Comparison of ENCODE assay signal across 26 cellular contexts in genomic region chr20:5447188-5447587, GRCh38.
"Had no signal": no experiment of that assay in that cellular context is flagged by ENCODE, and none has a peak within 500 bp of the region (broad histone marks: within the 10 kb centered on the region; RNA-seq: fewer than 3 reads in every experiment).

No MANE protein-coding gene starts in this region.

- DNase-seq: stimulated activated CD4-positive, alpha-beta T cell treated with anti-CD3 and anti-CD28 coated beads, Interleukin-2, amount 100 ng/mL, for 48 hours; stimulated activated CD4-positive, alpha-beta T cell treated with anti-CD3 and anti-CD28 coated beads, Interleukin-4, amount 100 ng/mL, for 1 hour; stimulated activated CD4-positive, alpha-beta T cell treated with anti-CD3 and anti-CD28 coated beads, Interleukin-4, amount 100 ng/mL, for 24 hours; stimulated activated CD4-positive, alpha-beta T cell treated with anti-CD3 and anti-CD28 coated beads, Interleukin-4, amount 100 ng/mL, for 4 hours; stimulated activated CD8-positive, alpha-beta memory T cell treated with anti-CD3 and anti-CD28 coated beads, Interleukin-4, amount 100 ng/mL, for 48 hours; stimulated activated naive B cell treated with anti-CD40 and anti-IgM and Interleukin-4, amounts not matched to agents 10 μg/mL and 1 μg/mL and 100 μg/mL, for 72 hours; stimulated activated naive CD4-positive, alpha-beta T cell; stimulated activated naive CD4-positive, alpha-beta T cell treated with Interleukin-2 at 50 U/mL for 16 hours; stimulated activated naive CD8-positive, alpha-beta T cell treated with anti-CD3 and anti-CD28 coated beads, Interleukin-15, amount 100 ng/mL, for 72 hours; stimulated activated naive CD8-positive, alpha-beta T cell treated with anti-CD3 and anti-CD28 coated beads, Interleukin-15, Interleukin-2, amounts not matched to agents 100 U/mL and 50 U/mL, for 24 hours; stomach; testis; thyroid gland; tibial artery; transverse colon; trophoblast cell; upper lobe of left lung; upper lobe of right lung; uterus had no signal

- H3K4me3 ChIP-seq: stomach, suprapubic skin, testis, thoracic aorta, thyroid gland, tibial artery, tibial nerve, transverse colon, upper lobe of left lung, upper lobe of right lung, uterus, vagina had no signal

- H3K27me3 ChIP-seq: testis, thyroid gland, tibial artery, tibial nerve, upper lobe of left lung, uterus, vagina had no signal

- H3K9me3 ChIP-seq: stomach, suprapubic skin, testis, thoracic aorta, thyroid gland, tibial artery, tibial nerve, transverse colon, upper lobe of left lung, upper lobe of right lung, uterus, vagina had no signal

- H3K4me1 ChIP-seq: suprapubic skin, testis, thyroid gland, tibial artery, tibial nerve, transverse colon, upper lobe of left lung, upper lobe of right lung, uterus, vagina had no signal

- H3K27ac ChIP-seq: stomach, suprapubic skin, testis, thoracic aorta, thyroid gland, tibial artery, tibial nerve, transverse colon, upper lobe of left lung, upper lobe of right lung, uterus, vagina had no signal

- H3K36me3 ChIP-seq: stomach, suprapubic skin, thoracic aorta, thyroid gland, tibial artery, tibial nerve, transverse colon, upper lobe of left lung, upper lobe of right lung, uterus, vagina had no signal

- FAIRE-seq: urothelium cell line had no signal

- ATAC-seq: stimulated activated effector memory CD8-positive, alpha-beta T cell treated with anti-CD3 and anti-CD28 coated beads, Interleukin-12 subunit alpha, Interleukin-12 subunit beta, amount 100 ng/mL, for 72 hours; stimulated activated memory B cell treated with anti-CD40 and anti-IgM and Interleukin-4, amounts not matched to agents 10 μg/mL and 1 μg/mL and 100 μg/mL, for 72 hours; stimulated activated naive B cell treated with anti-CD40 and anti-IgM and Interleukin-4, amounts not matched to agents 10 μg/mL and 1 μg/mL and 100 μg/mL, for 72 hours; stimulated activated naive CD8-positive, alpha-beta T cell treated with anti-CD3 and anti-CD28 coated beads, Interleukin-15, amount 100 ng/mL, for 72 hours; stimulated activated naive CD8-positive, alpha-beta T cell treated with anti-CD3 and anti-CD28 coated beads, Interleukin-15, Interleukin-2, amounts not matched to agents 100 U/mL and 50 U/mL, for 24 hours; upper lobe of right lung had no signal
